In the genomic region with DNA sequence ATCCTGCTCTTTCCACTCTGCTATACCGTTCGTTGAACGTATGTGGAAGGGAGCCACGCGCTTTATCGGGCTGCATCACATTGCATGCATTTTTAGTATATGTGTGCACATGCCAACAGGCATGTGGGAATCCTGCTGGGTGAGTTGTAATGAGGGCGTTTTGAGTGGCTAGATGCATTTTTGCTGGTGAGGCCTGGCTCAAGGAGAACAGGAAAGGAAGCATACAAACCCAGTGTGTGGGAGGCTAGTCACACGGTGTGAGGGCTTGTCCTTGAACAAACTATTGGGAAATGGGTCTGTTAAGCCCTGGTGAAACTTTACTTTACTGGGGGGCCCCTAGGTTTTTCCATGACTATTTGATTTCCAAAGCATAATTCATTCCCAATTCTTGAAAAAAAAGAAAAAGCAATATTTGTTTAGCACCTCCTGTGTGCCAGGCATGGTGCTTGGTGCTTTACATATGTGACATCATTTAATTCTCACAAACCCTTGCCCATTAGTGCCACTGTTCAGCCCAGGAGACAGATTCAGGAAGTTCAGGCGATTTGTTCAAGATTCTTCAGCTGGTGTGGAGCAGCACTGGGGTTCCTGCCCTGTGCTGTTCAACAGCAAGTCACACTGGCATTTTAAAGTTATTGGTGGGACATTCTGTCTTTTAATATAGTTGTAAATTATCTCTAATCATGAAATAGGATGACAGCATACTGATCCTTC, we compare ENCODE assay signal across 15 cellular contexts. TPM values are rescaled to one million over a fixed set of nuclear protein-coding genes. Genes with fewer than 3 reads are reported as not detected.
DNase-seq lines count a peak whose midpoint lies in the region; ATAC-seq and TF ChIP-seq lines count a peak whose summit lies in the region.
"Had no signal": no experiment of that assay in that cellular context is flagged by ENCODE, and none has a peak within 500 bp of the region (broad histone marks: within the 10 kb centered on the region; RNA-seq: fewer than 3 reads in every experiment).

No MANE protein-coding gene starts in this region.

- H3K9me2 ChIP-seq in Karpas-422 (replicated peaks; ENCODE audit: insufficient read depth, low read length): no peaks in the 10 kb centered on the region

- no peaks in the 10 kb centered on the region for H3K36me3 ChIP-seq in ACC112 (ENCODE audit: insufficient read depth, low read length)
- no peaks in the 10 kb centered on the region for H3K36me3 ChIP-seq in Karpas-422 (ENCODE audit: insufficient read depth, low read length)
- no peaks in the 10 kb centered on the region for H3K36me3 ChIP-seq in lung (ENCODE audit: control insufficient read depth in 2 of 2, insufficient read depth in 2 of 2, low read length in 2 of 2)

- H3K4me1 ChIP-seq in ACC112 (ENCODE audit: control insufficient read depth, insufficient read depth, low read length, unreplicated experiment) (peaks cover 20% of the 10 kb centered on the region), Karpas-422 (ENCODE audit: low read length) (no peaks in the 10 kb centered on the region), lung (ENCODE audit: control insufficient read depth in 2 of 2, insufficient read depth in 2 of 2, low read length in 2 of 2) (peaks cover 0 to 18% of the 10 kb centered on the region in 2 donors)

- H3K4me2 ChIP-seq in Karpas-422 (ENCODE audit: low read depth, low read length, poor library complexity, severe bottlenecking): no peak overlapping the region
- H3K4me2 ChIP-seq: PC-9 had no signal

- no peak for ATAC-seq in central memory CD8-positive, alpha-beta T cell (replicated peaks; ENCODE audit: extremely low read depth, poor library complexity, severe bottlenecking)
- ATAC-seq in lung (ENCODE audit: insufficient read depth, low FRiP score) (peak; percentile 77), GM21360 (IDR thresholded peaks at IDR 0.05; ENCODE audit: unreplicated experiment) (no peak)
- ATAC-seq: activated naive CD4-positive, alpha-beta T cell treated with anti-CD3 and anti-CD28 coated beads, Interleukin-2, amount 50 U/mL, for 72 hours; HCT116 had no signal

- H3K9me3 ChIP-seq in Karpas-422 (ENCODE audit: low read length) (no peaks in the 10 kb centered on the region), lung (ENCODE audit: control insufficient read depth in 2 of 2, insufficient read depth in 1 of 2, low read length in 1 of 2) (peaks cover 0 to 4% of the 10 kb centered on the region in 2 donors)

- H3K4me3 Mint-ChIP-seq in central memory CD8-positive, alpha-beta T cell: no peak overlapping the region

- H2AFZ ChIP-seq in ACC112 (ENCODE audit: low read length, unreplicated experiment) (peak overlapping the region; percentile 26), Karpas-422 (ENCODE audit: low read length) (no peak overlapping the region)
- H2AFZ ChIP-seq: PC-9 had no signal

- H4K20me1 ChIP-seq in Karpas-422 (ENCODE audit: insufficient read depth, low read depth, low read length): no peaks in the 10 kb centered on the region

- no peaks in the 10 kb centered on the region for H3K27me3 Mint-ChIP-seq in central memory CD8-positive, alpha-beta T cell

- peaks cover 10% of the 10 kb centered on the region for H3K36me3 Mint-ChIP-seq in central memory CD8-positive, alpha-beta T cell (ENCODE audit: insufficient read depth)
- H3K36me3 Mint-ChIP-seq: activated naive CD4-positive, alpha-beta T cell treated with anti-CD3 and anti-CD28 coated beads, Interleukin-2, amount 50 U/mL, for 72 hours had no signal

- DNase-seq in Karpas-422: peak; percentile 4
- DNase-seq in central memory CD8-positive, alpha-beta T cell (ENCODE audit: low spot score in 2 of 2): no peak
- DNase-seq in lung (ENCODE audit: low spot score): peak; percentile 74
- no peak for DNase-seq in NCI-H2227 treated with DMSO at 0.1 percent for 48 hours (lab: John Stamatoyannopoulos, UW)
- DNase-seq in SHP77 treated with DMSO at 0.1 percent for 48 hours (lab: John Stamatoyannopoulos, UW): no peak
- DNase-seq in activated CD4-positive, alpha-beta T cell treated with anti-CD3 and anti-CD28 coated beads, Interleukin-2, amount 50 U/mL, for 4 hours: no peak
- DNase-seq: ACHN; activated CD4-positive, alpha-beta T cell treated with anti-CD3 and anti-CD28 coated beads for 48 hours; NCI-H2081 treated with DMSO at 0.1 percent for 48 hours; PC-9; stimulated activated CD4-positive, alpha-beta T cell treated with anti-CD3 and anti-CD28 coated beads, Interleukin-15, amount 100 ng/mL, for 24 hours had no signal

- peak overlapping the region; percentile 79 for H3K27ac Mint-ChIP-seq in central memory CD8-positive, alpha-beta T cell (ENCODE audit: low read depth)

- no peaks in the 10 kb centered on the region for H3K9me3 Mint-ChIP-seq in central memory CD8-positive, alpha-beta T cell

- WGBS in lung, 2 donors: 54 to 68% methylated on average over 9 of the region's 9 CpGs

- peak overlapping the region; percentile 53 for H3K27ac ChIP-seq in ACC112 (ENCODE audit: low read depth, low read length)
- H3K27ac ChIP-seq in Karpas-422 (ENCODE audit: low read length): no peak overlapping the region
- peak overlapping the region in 1 of 2 donors; percentile 44 for H3K27ac ChIP-seq in lung (ENCODE audit: low read depth in 1 of 2, low read length in 1 of 2)
- H3K27ac ChIP-seq: PC-9 had no signal

- H3K27me3 ChIP-seq in ACC112 (ENCODE audit: insufficient read depth, low read length) (no peaks in the 10 kb centered on the region), Karpas-422 (ENCODE audit: low read length) (no peaks in the 10 kb centered on the region), lung (ENCODE audit: control insufficient read depth, insufficient read depth) (no peaks in the 10 kb centered on the region)

- no peak overlapping the region for H3K4me3 ChIP-seq in ACC112 (ENCODE audit: low read depth, low read length)
- no peak overlapping the region for H3K4me3 ChIP-seq in Karpas-422 (ENCODE audit: low read length)
- no peak overlapping the region for H3K4me3 ChIP-seq in lung
- H3K4me3 ChIP-seq: PC-9 had no signal

- no peak for TF ChIP-seq CTCF in lung (IDR thresholded peaks at IDR 0.05; ENCODE audit: control extremely low read depth, extremely low read depth)

- peaks cover 45% of the 10 kb centered on the region for H3K4me1 Mint-ChIP-seq in central memory CD8-positive, alpha-beta T cell

- no peaks in the 10 kb centered on the region for H3K79me2 ChIP-seq in ACC112 (ENCODE audit: control insufficient read depth, insufficient read depth, low read length, unreplicated experiment)
- no peaks in the 10 kb centered on the region for H3K79me2 ChIP-seq in Karpas-422 (ENCODE audit: low read length)

- no peak overlapping the region for H3K9ac ChIP-seq in Karpas-422 (ENCODE audit: low read length)

RNA-seq across cellular contexts. Expression of gene JUN, which starts 25.6 kb away (rescaled TPM):
- total RNA-seq in Karpas-422 (2014; rRNA removed; shearing (Covaris generic); ENCODE audit: low replicate concordance): 2.1 and 5.4 TPM in 2 replicates
- 100 to 1,000 TPM; 144 to 584 TPM for total RNA-seq in lung
- polyA plus RNA-seq in lung: 100 to 1,000 TPM in 1 of 2 donors, 10 to 100 TPM in 1; 78.1 to 140 TPM

Comparison
In these comparisons a context has a peak if more than half of its experiments do, and no peak if none do; other contexts are left out.
1. DNase-seq: peak in Karpas-422 (single experiment) and lung (single experiment); none in central memory CD8-positive, alpha-beta T cell (0 of 2), NCI-H2227 treated with DMSO at 0.1 percent for 48 hours (single experiment), SHP77 treated with DMSO at 0.1 percent for 48 hours (single experiment) and activated CD4-positive, alpha-beta T cell treated with anti-CD3 and anti-CD28 coated beads, Interleukin-2, amount 50 U/mL, for 4 hours (0 of 2).
2. RNA of gene JUN, which starts 25.6 kb away (total RNA-seq): 144 to 584 TPM in lung; 2.1 to 5.4 TPM in Karpas-422; every median in the first group is over 10 times any median in the second.